ENCODE assay signal across 29 cellular contexts in genomic region chrX:7921750-7922149, GRCh38.
"Had no signal": no experiment of that assay in that cellular context is flagged by ENCODE, and none has a peak within 500 bp of the region (broad histone marks: within the 10 kb centered on the region; RNA-seq: fewer than 3 reads in every experiment).

No MANE protein-coding gene starts in this region.

- H3K36me3 ChIP-seq: thoracic aorta, transverse colon, upper lobe of right lung, uterus had no signal

- H3K9me3 ChIP-seq: stomach, suprapubic skin, testis, thoracic aorta, thyroid gland, tibial artery, tibial nerve, transverse colon, upper lobe of left lung, upper lobe of right lung, uterus, vagina had no signal

- H3K27ac ChIP-seq: stomach, suprapubic skin, testis, thoracic aorta, thyroid gland, tibial artery, tibial nerve, transverse colon, upper lobe of left lung, upper lobe of right lung, uterus, vagina had no signal

- H3K4me1 ChIP-seq: testis, upper lobe of right lung, vagina had no signal

- H3K27me3 ChIP-seq: stomach, suprapubic skin, testis, thyroid gland, tibial artery, tibial nerve, transverse colon, upper lobe of left lung, upper lobe of right lung, uterus, vagina had no signal

- H3K9me3 Mint-ChIP-seq: stimulated activated effector memory CD8-positive, alpha-beta T cell treated with anti-CD3 and anti-CD28 coated beads, Interleukin-12 subunit alpha, Interleukin-12 subunit beta, amount 100 ng/mL, for 72 hours; stimulated activated memory B cell treated with anti-CD40 and anti-IgM and Interleukin-4, amounts not matched to agents 10 μg/mL and 1 μg/mL and 100 μg/mL, for 72 hours; stimulated activated naive B cell treated with anti-CD40 and anti-IgM and Interleukin-4, amounts not matched to agents 10 μg/mL and 1 μg/mL and 100 μg/mL, for 72 hours; stimulated activated naive CD8-positive, alpha-beta T cell treated with anti-CD3 and anti-CD28 coated beads, Interleukin-15, amount 100 ng/mL, for 72 hours; stimulated activated naive CD8-positive, alpha-beta T cell treated with anti-CD3 and anti-CD28 coated beads, Interleukin-15, Interleukin-2, amounts not matched to agents 100 ng/mL and 50 ng/mL, for 24 hours; type B pancreatic cell had no signal

- H3K4me3 ChIP-seq: stomach, suprapubic skin, testis, thoracic aorta, thyroid gland, tibial artery, tibial nerve, transverse colon, upper lobe of left lung, upper lobe of right lung, uterus, vagina had no signal

- H3K4me1 Mint-ChIP-seq: stimulated activated effector memory CD8-positive, alpha-beta T cell treated with anti-CD3 and anti-CD28 coated beads, Interleukin-12 subunit alpha, Interleukin-12 subunit beta, amount 100 ng/mL, for 72 hours; stimulated activated memory B cell treated with anti-CD40 and anti-IgM and Interleukin-4, amounts not matched to agents 10 μg/mL and 1 μg/mL and 100 μg/mL, for 72 hours; stimulated activated naive CD8-positive, alpha-beta T cell treated with anti-CD3 and anti-CD28 coated beads, Interleukin-15, amount 100 ng/mL, for 72 hours had no signal

- ATAC-seq: stimulated activated effector memory CD8-positive, alpha-beta T cell treated with anti-CD3 and anti-CD28 coated beads, Interleukin-12 subunit alpha, Interleukin-12 subunit beta, amount 100 ng/mL, for 72 hours; stimulated activated memory B cell treated with anti-CD40 and anti-IgM and Interleukin-4, amounts not matched to agents 10 μg/mL and 1 μg/mL and 100 μg/mL, for 72 hours; stimulated activated naive B cell treated with anti-CD40 and anti-IgM and Interleukin-4, amounts not matched to agents 10 μg/mL and 1 μg/mL and 100 μg/mL, for 72 hours; stimulated activated naive CD8-positive, alpha-beta T cell treated with anti-CD3 and anti-CD28 coated beads, Interleukin-15, amount 100 ng/mL, for 72 hours; stimulated activated naive CD8-positive, alpha-beta T cell treated with anti-CD3 and anti-CD28 coated beads, Interleukin-15, Interleukin-2, amounts not matched to agents 100 U/mL and 50 U/mL, for 24 hours; upper lobe of right lung had no signal

- DNase-seq: stimulated activated CD4-positive, alpha-beta T cell treated with anti-CD3 and anti-CD28 coated beads, Interleukin-2, amount 100 ng/mL, for 48 hours; stimulated activated CD4-positive, alpha-beta T cell treated with anti-CD3 and anti-CD28 coated beads, Interleukin-4, amount 100 ng/mL, for 1 hour; stimulated activated CD4-positive, alpha-beta T cell treated with anti-CD3 and anti-CD28 coated beads, Interleukin-4, amount 100 ng/mL, for 24 hours; stimulated activated CD4-positive, alpha-beta T cell treated with anti-CD3 and anti-CD28 coated beads, Interleukin-4, amount 100 ng/mL, for 4 hours; stimulated activated CD8-positive, alpha-beta memory T cell treated with anti-CD3 and anti-CD28 coated beads, Interleukin-4, amount 100 ng/mL, for 48 hours; stimulated activated naive B cell treated with anti-CD40 and anti-IgM and Interleukin-4, amounts not matched to agents 10 μg/mL and 1 μg/mL and 100 μg/mL, for 72 hours; stimulated activated naive CD4-positive, alpha-beta T cell; stimulated activated naive CD4-positive, alpha-beta T cell treated with Interleukin-2 at 50 U/mL for 16 hours; stimulated activated naive CD8-positive, alpha-beta T cell treated with anti-CD3 and anti-CD28 coated beads, Interleukin-15, amount 100 ng/mL, for 72 hours; stimulated activated naive CD8-positive, alpha-beta T cell treated with anti-CD3 and anti-CD28 coated beads, Interleukin-15, Interleukin-2, amounts not matched to agents 100 U/mL and 50 U/mL, for 24 hours; stomach; substantia nigra; testis; thyroid gland; tibial artery; transverse colon; trophoblast cell; upper lobe of left lung; upper lobe of right lung; uterus had no signal

- H3K27me3 Mint-ChIP-seq: stimulated activated memory B cell treated with anti-CD40 and anti-IgM and Interleukin-4, amounts not matched to agents 10 μg/mL and 1 μg/mL and 100 μg/mL, for 72 hours; stimulated activated naive B cell treated with anti-CD40 and anti-IgM and Interleukin-4, amounts not matched to agents 10 μg/mL and 1 μg/mL and 100 μg/mL, for 72 hours; stimulated activated naive CD8-positive, alpha-beta T cell treated with anti-CD3 and anti-CD28 coated beads, Interleukin-15, amount 100 ng/mL, for 72 hours; stimulated activated naive CD8-positive, alpha-beta T cell treated with anti-CD3 and anti-CD28 coated beads, Interleukin-15, Interleukin-2, amounts not matched to agents 100 ng/mL and 50 ng/mL, for 24 hours; type B pancreatic cell had no signal

- H3K36me3 Mint-ChIP-seq: stimulated activated effector memory CD8-positive, alpha-beta T cell treated with anti-CD3 and anti-CD28 coated beads, Interleukin-12 subunit alpha, Interleukin-12 subunit beta, amount 100 ng/mL, for 72 hours had no signal

- FAIRE-seq: urothelium cell line had no signal

- H3K27ac Mint-ChIP-seq: stimulated activated effector memory CD8-positive, alpha-beta T cell treated with anti-CD3 and anti-CD28 coated beads, Interleukin-12 subunit alpha, Interleukin-12 subunit beta, amount 100 ng/mL, for 72 hours; stimulated activated memory B cell treated with anti-CD40 and anti-IgM and Interleukin-4, amounts not matched to agents 10 μg/mL and 1 μg/mL and 100 μg/mL, for 72 hours; stimulated activated naive B cell treated with anti-CD40 and anti-IgM and Interleukin-4, amounts not matched to agents 10 μg/mL and 1 μg/mL and 100 μg/mL, for 72 hours; stimulated activated naive CD8-positive, alpha-beta T cell treated with anti-CD3 and anti-CD28 coated beads, Interleukin-15, amount 100 ng/mL, for 72 hours; stimulated activated naive CD8-positive, alpha-beta T cell treated with anti-CD3 and anti-CD28 coated beads, Interleukin-15, Interleukin-2, amounts not matched to agents 100 ng/mL and 50 ng/mL, for 24 hours; type B pancreatic cell had no signal

- H3K4me3 Mint-ChIP-seq: stimulated activated effector memory CD8-positive, alpha-beta T cell treated with anti-CD3 and anti-CD28 coated beads, Interleukin-12 subunit alpha, Interleukin-12 subunit beta, amount 100 ng/mL, for 72 hours; stimulated activated memory B cell treated with anti-CD40 and anti-IgM and Interleukin-4, amounts not matched to agents 10 μg/mL and 1 μg/mL and 100 μg/mL, for 72 hours; stimulated activated naive B cell treated with anti-CD40 and anti-IgM and Interleukin-4, amounts not matched to agents 10 μg/mL and 1 μg/mL and 100 μg/mL, for 72 hours; stimulated activated naive CD8-positive, alpha-beta T cell treated with anti-CD3 and anti-CD28 coated beads, Interleukin-15, amount 100 ng/mL, for 72 hours; stimulated activated naive CD8-positive, alpha-beta T cell treated with anti-CD3 and anti-CD28 coated beads, Interleukin-15, Interleukin-2, amounts not matched to agents 100 ng/mL and 50 ng/mL, for 24 hours; type B pancreatic cell had no signal
